ENCODE assay signal across 17 cellular contexts in the genomic region with DNA sequence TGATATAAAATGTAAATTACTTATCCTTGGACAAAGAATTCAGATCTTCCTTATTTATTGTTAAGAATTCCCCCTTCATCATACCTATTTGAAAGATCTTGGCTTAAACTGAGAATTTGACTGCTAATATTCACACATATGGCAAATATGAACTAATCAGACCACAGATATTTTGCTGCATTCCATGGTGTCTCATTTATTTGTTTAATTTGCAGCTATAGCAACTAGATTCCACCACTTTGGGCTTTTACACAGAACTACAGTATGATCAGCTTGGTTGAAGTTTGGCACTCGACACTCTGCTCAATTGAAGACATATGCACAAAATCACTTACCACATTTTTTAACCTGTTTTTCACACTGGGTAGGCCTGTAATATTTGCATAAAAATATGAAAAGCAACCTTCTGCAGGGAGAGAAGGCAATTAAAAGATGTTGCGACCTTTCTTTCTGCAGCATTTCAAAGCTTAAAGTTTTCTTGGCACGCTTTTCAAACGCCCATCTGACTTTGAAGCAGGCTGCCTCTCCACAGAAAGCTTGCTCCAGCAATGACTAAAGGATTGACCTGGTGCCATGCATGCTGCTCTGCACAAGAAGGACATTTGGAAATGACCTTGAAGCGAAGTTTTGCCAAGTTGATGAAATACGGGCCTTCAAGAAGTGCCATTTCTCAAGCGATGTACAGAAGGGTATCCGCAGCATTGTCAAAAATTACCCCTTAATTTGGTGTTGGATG.
DNase-seq lines count a peak whose midpoint lies in the region; ATAC-seq and TF ChIP-seq lines count a peak whose summit lies in the region.
"Had no signal": no experiment of that assay in that cellular context is flagged by ENCODE, and none has a peak within 500 bp of the region (broad histone marks: within the 10 kb centered on the region; RNA-seq: fewer than 3 reads in every experiment).

No MANE protein-coding gene starts in this region.

- ATAC-seq in GM18861 (IDR thresholded peaks at IDR 0.05; ENCODE audit: unreplicated experiment) (no peak), HG02870 (IDR thresholded peaks at IDR 0.05; ENCODE audit: unreplicated experiment) (no peak)
- ATAC-seq: activated T-cell treated with anti-CD3 and anti-CD28 coated beads, Interleukin-2, amount 50 U/mL, for 4 hours; T-cell had no signal

- H3K27me3 Mint-ChIP-seq in chondrocyte (ENCODE audit: low read depth): no peaks in the 10 kb centered on the region
- H3K27me3 Mint-ChIP-seq: T-cell, type B pancreatic cell had no signal

- peaks cover 45% of the 10 kb centered on the region for H3K4me1 Mint-ChIP-seq in chondrocyte (ENCODE audit: low read depth)
- H3K4me1 Mint-ChIP-seq: endodermal cell, T-cell had no signal

- no peaks in the 10 kb centered on the region for H3K9me3 Mint-ChIP-seq in chondrocyte (ENCODE audit: low read depth)
- H3K9me3 Mint-ChIP-seq: activated T-cell treated with anti-CD3 and anti-CD28 coated beads, Interleukin-2, amount 50 U/mL, for 4 hours; endodermal cell; T-cell; type B pancreatic cell had no signal

- peak; percentile 41 for DNase-seq in AG08396 (ENCODE audit: low spot score)
- DNase-seq in LHCN-M2 (ENCODE audit: low read depth): peak; percentile 74
- no peak for DNase-seq in chondrocyte (ENCODE audit: low spot score)
- peak; percentile 47 for DNase-seq in kidney glomerular epithelial cell (lab: John Stamatoyannopoulos, UW)
- no peak for DNase-seq in cerebellar nuclear complex (lab: John Stamatoyannopoulos, UW)
- no peak for DNase-seq in globus pallidus (ENCODE audit: low spot score)
- DNase-seq: activated CD4-positive, alpha-beta T cell treated with anti-CD3 and anti-CD28 coated beads for 4 hours; activated T-cell treated with anti-CD3 and anti-CD28 coated beads, Interleukin-2, amount 50 U/mL, for 4 hours; anterior cingulate cortex; endodermal cell; MM.1S; NCI-H2227 treated with DMSO at 0.1 percent for 48 hours; pancreas; T-cell had no signal

- H3K4me3 Mint-ChIP-seq in chondrocyte (ENCODE audit: unreplicated experiment): no peak overlapping the region
- H3K4me3 Mint-ChIP-seq: activated T-cell treated with anti-CD3 and anti-CD28 coated beads, Interleukin-2, amount 50 U/mL, for 4 hours; endodermal cell; T-cell; type B pancreatic cell had no signal

- H3K27ac Mint-ChIP-seq in chondrocyte (ENCODE audit: unreplicated experiment): peak overlapping the region; percentile 69
- H3K27ac Mint-ChIP-seq: endodermal cell, T-cell, type B pancreatic cell had no signal

- peaks cover 2% of the 10 kb centered on the region for H3K36me3 Mint-ChIP-seq in chondrocyte (ENCODE audit: low read depth)

- no peak for TF ChIP-seq CTCF in chondrocyte (IDR thresholded peaks at IDR 0.05)

Comparison
In these comparisons a context has a peak if more than half of its experiments do, and no peak if none do; other contexts are left out.
1. DNase-seq: peak in AG08396 (single experiment), LHCN-M2 (single experiment) and kidney glomerular epithelial cell (single experiment); none in chondrocyte (single experiment), cerebellar nuclear complex (0 of 2) and globus pallidus (single experiment).